17 cellular contexts compared by ENCODE assay signal in genomic region chr11:76376746-76377558, GRCh38. TPM values are rescaled to one million over a fixed set of nuclear protein-coding genes. Genes with fewer than 3 reads are reported as not detected.
DNase-seq lines count a peak whose midpoint lies in the region; ATAC-seq and TF ChIP-seq lines count a peak whose summit lies in the region.
"Had no signal": no experiment of that assay in that cellular context is flagged by ENCODE, and none has a peak within 500 bp of the region (broad histone marks: within the 10 kb centered on the region; RNA-seq: fewer than 3 reads in every experiment).

No MANE protein-coding gene starts in this region.

- peak overlapping the region; percentile 74 for H3K4me2 ChIP-seq in OCI-LY7 (ENCODE audit: low read length)

- H3K4me3 Mint-ChIP-seq in natural killer cell: no peak overlapping the region
- H3K4me3 Mint-ChIP-seq in osteocyte (ENCODE audit: unreplicated experiment): no peak overlapping the region
- H3K4me3 Mint-ChIP-seq: activated CD4-positive, alpha-beta T cell treated with anti-CD3 and anti-CD28 coated beads for 36 hours had no signal

- no peaks in the 10 kb centered on the region for H3K36me3 Mint-ChIP-seq in natural killer cell
- H3K36me3 Mint-ChIP-seq in osteocyte (ENCODE audit: unreplicated experiment): no peaks in the 10 kb centered on the region

- H3K4me1 ChIP-seq in HEK293 (ENCODE audit: control insufficient read depth, insufficient read depth, low read length) (no peaks in the 10 kb centered on the region), OCI-LY7 (ENCODE audit: insufficient read depth, low read length, poor library complexity, severe bottlenecking) (peaks cover 44% of the 10 kb centered on the region)

- H3K4me1 Mint-ChIP-seq in natural killer cell (peaks cover 39 to 53% of the 10 kb centered on the region in 2 donors), osteocyte (ENCODE audit: unreplicated experiment) (peaks cover 33% of the 10 kb centered on the region)

- H4K20me1 ChIP-seq in OCI-LY7 (ENCODE audit: insufficient read depth, low read length): peaks cover 42% of the 10 kb centered on the region

- no peaks in the 10 kb centered on the region for H3K9me3 ChIP-seq in HEK293 (ENCODE audit: control insufficient read depth, insufficient read depth, low read depth, low read length)
- H3K9me3 ChIP-seq in OCI-LY7 (ENCODE audit: low read length): no peaks in the 10 kb centered on the region
- H3K9me3 ChIP-seq: adrenal gland, gastroesophageal sphincter, upper lobe of right lung had no signal

- H3K36me3 ChIP-seq in GM06990 (ENCODE audit: control insufficient read depth, insufficient read depth, low read length) (no peaks in the 10 kb centered on the region), HEK293 (ENCODE audit: control insufficient read depth in 2 of 2, insufficient read depth in 1 of 2, low read length in 2 of 2) (no peaks in the 10 kb centered on the region), OCI-LY7 (ENCODE audit: insufficient read depth, low read length) (no peaks in the 10 kb centered on the region; the same call in 1 of the 2 replicates)
- H3K36me3 ChIP-seq: adrenal gland, gastroesophageal sphincter, upper lobe of right lung had no signal

- BruUV-seq in OCI-LY7 (replicated peaks; lab: Mats Ljungman, UMichigan): no TSS peak

- no peaks in the 10 kb centered on the region for H3K9me3 Mint-ChIP-seq in natural killer cell
- no peaks in the 10 kb centered on the region for H3K9me3 Mint-ChIP-seq in osteocyte (ENCODE audit: unreplicated experiment)

- no peak for TF ChIP-seq CTCF in GM06990 (IDR thresholded peaks at IDR 0.05; ENCODE audit: insufficient read depth, low read length, poor library complexity, severe bottlenecking)
- no peak for TF ChIP-seq CTCF in HEK293 (tag by site-specific recombination; IDR thresholded peaks at IDR 0.05)
- no peak for TF ChIP-seq CTCF in OCI-LY7 (conservative IDR thresholded peaks at IDR 0.05; ENCODE audit: low read length)
- no peak for TF ChIP-seq CTCF in natural killer cell (IDR thresholded peaks at IDR 0.05)
- no peak for TF ChIP-seq CTCF in osteocyte (IDR thresholded peaks at IDR 0.05)

- DNase-seq in GM06990 (ENCODE audit: extremely low read depth, insufficient read length) (peak; percentile 49), OCI-LY7 (ENCODE audit: low spot score) (peak; percentile 31), natural killer cell (no peak), osteocyte (ENCODE audit: extremely low spot score, unreplicated experiment) (no peak), NCI-H2081 treated with DMSO at 0.1 percent for 48 hours (lab: John Stamatoyannopoulos, UW) (no peak), kidney glomerular epithelial cell (lab: John Stamatoyannopoulos, UW) (no peak)
- DNase-seq: activated CD4-positive, alpha-beta T cell treated with anti-CD3 and anti-CD28 coated beads for 36 hours; adrenal gland; DMS153; mammary epithelial cell; NCI-H2107; NCI-H774; stimulated activated CD4-positive, alpha-beta T cell treated with anti-CD3 and anti-CD28 coated beads, Interleukin-4, amount 100 ng/mL, for 24 hours; T-helper 2 cell; upper lobe of right lung had no signal

- no peaks in the 10 kb centered on the region for H3K9me2 ChIP-seq in OCI-LY7 (ENCODE audit: insufficient read depth, low read length)

- intact Hi-C loops in OCI-LY7 (cut with micrococcal nuclease; ENCODE audit: unreplicated experiment) (no loop called here), natural killer cell (cut with micrococcal nuclease) (no loop called here)

- POLR2A ChIA-PET in HEK293 (lab: Yijun Ruan, JAX): no interaction called here
- POLR2A ChIA-PET in OCI-LY7 (lab: Charles Lee): no interaction called here

- CTCF ChIA-PET in HEK293 (lab: Yijun Ruan, JAX) (no interaction called here), OCI-LY7 (lab: Charles Lee; ENCODE audit: unreplicated experiment) (no interaction called here)

- H3K79me2 ChIP-seq in OCI-LY7 (ENCODE audit: insufficient read depth, low read depth, low read length): peaks cover 89% of the 10 kb centered on the region

- no peak overlapping the region for H2AFZ ChIP-seq in OCI-LY7 (ENCODE audit: low read length)

- H3K27ac ChIP-seq in HEK293 (ENCODE audit: extremely low read depth, low read depth, low read length) (no peak overlapping the region), OCI-LY7 (ENCODE audit: low read depth, low read length, poor library complexity, severe bottlenecking) (peak overlapping the region; percentile 41)
- H3K27ac ChIP-seq: adrenal gland, gastroesophageal sphincter, upper lobe of right lung had no signal

- H3K4me3 ChIP-seq in GM06990 (replicated peaks; ENCODE audit: low read depth, low read length): no peak overlapping the region; the same call in 1 of the 2 replicates
- H3K4me3 ChIP-seq in HEK293 (ENCODE audit: low read depth, low read length): no peak overlapping the region
- peak overlapping the region; percentile 49 for H3K4me3 ChIP-seq in OCI-LY7 (ENCODE audit: low read depth, low read length, poor library complexity, severe bottlenecking)
- H3K4me3 ChIP-seq: adrenal gland, gastroesophageal sphincter, upper lobe of right lung had no signal

- ATAC-seq in natural killer cell: no peak
- ATAC-seq: activated CD4-positive, alpha-beta T cell treated with anti-CD3 and anti-CD28 coated beads for 36 hours; gastroesophageal sphincter; upper lobe of right lung had no signal

- H3K27ac Mint-ChIP-seq in natural killer cell: peak overlapping the region; percentile 2 to 11
- H3K27ac Mint-ChIP-seq in osteocyte (ENCODE audit: unreplicated experiment): no peak overlapping the region
- H3K27ac Mint-ChIP-seq: activated CD4-positive, alpha-beta T cell treated with anti-CD3 and anti-CD28 coated beads for 36 hours had no signal

- H3K27me3 Mint-ChIP-seq in natural killer cell (ENCODE audit: low read depth in 2 of 2) (no peaks in the 10 kb centered on the region), osteocyte (ENCODE audit: unreplicated experiment) (no peaks in the 10 kb centered on the region)
- H3K27me3 Mint-ChIP-seq: activated CD4-positive, alpha-beta T cell treated with anti-CD3 and anti-CD28 coated beads for 36 hours had no signal

- H3K27me3 ChIP-seq in GM06990 (replicated peaks; ENCODE audit: control insufficient read depth, insufficient read depth, low read length): no peaks in the 10 kb centered on the region
- H3K27me3 ChIP-seq: adrenal gland, gastroesophageal sphincter, upper lobe of right lung had no signal

TF ChIP-seq in HEK293, 187 proteins besides CTCF, POLR2A, EP300 and RAD21:
- TF ChIP-seq PATZ1 (tag by site-specific recombination; IDR thresholded peaks at IDR 0.05) (no peak), PRDM1 (tag by site-specific recombination; IDR thresholded peaks at IDR 0.05) (peak; percentile 69), ZBTB17 (tag by site-specific recombination; IDR thresholded peaks at IDR 0.05) (peak; percentile 51; the same call in 1 of the 2 replicates), MYNN (tag by site-specific recombination; IDR thresholded peaks at IDR 0.05; ENCODE audit: borderline replicate concordance) (no peak), ZSCAN4 (tag by site-specific recombination; IDR thresholded peaks at IDR 0.05) (no peak), YY2 (tag by site-specific recombination; IDR thresholded peaks at IDR 0.05) (no peak), ZNF600 (tag by site-specific recombination; IDR thresholded peaks at IDR 0.05) (0 out of 2 replicates have a peak, but pooled peaks have one; percentile 28), ZNF433 (tag by site-specific recombination; IDR thresholded peaks at IDR 0.05; ENCODE audit: low read depth) (no peak)
TF ChIP-seq in HEK293: peak in this region for 3.

RNA-seq across cellular contexts. Expression of gene THAP12, which starts 4.0 kb away (rescaled TPM):
- total RNA-seq in OCI-LY7 (2014; rRNA removed; shearing (Covaris generic)): 52.5 and 55.7 TPM in 2 replicates
- total RNA-seq in OCI-LY7 (2022) (65.9 and 74.7 TPM in 2 replicates), natural killer cell (10 to 100 TPM; 56.0 to 66.1 (median 64.3) TPM), osteocyte (35.1 and 36.8 TPM in 2 replicates)

RNA-seq across cellular contexts. Expression of gene GVQW3, which starts 4.2 kb away (rescaled TPM):
- total RNA-seq in OCI-LY7 (2014; rRNA removed; shearing (Covaris generic)): 14.4 and 15.4 TPM in 2 replicates
- total RNA-seq in OCI-LY7 (2022) (16.5 and 18.4 TPM in 2 replicates), natural killer cell (1 to 10 TPM; 3.2 to 5.6 (median 4.0) TPM), osteocyte (3.8 and 4.2 TPM in 2 replicates)

Comparison
In these comparisons a context has a peak if more than half of its experiments do, and no peak if none do; other contexts are left out.
1. DNase-seq: peak in GM06990 (single experiment) and OCI-LY7 (single experiment); none in natural killer cell (single experiment), osteocyte (single experiment), NCI-H2081 treated with DMSO at 0.1 percent for 48 hours (single experiment) and kidney glomerular epithelial cell (single experiment).